16 cellular contexts compared by ENCODE assay signal in genomic region chr1:1450616-1451015, GRCh38. TPM values are rescaled to one million over a fixed set of nuclear protein-coding genes. Genes with fewer than 3 reads are reported as not detected.
A peak's percentile ranks its signal among the peaks of the same experiment; 100 is the strongest.
DNase-seq lines count a peak whose midpoint lies in the region; ATAC-seq, FAIRE-seq and TF ChIP-seq lines count a peak whose summit lies in the region.
"Not testable (repeated sequence)": the region's sequence is repeated elsewhere in the genome, so short reads cannot be mapped to it uniquely, and the experiment has no call there.
"Had no signal": no experiment of that assay in that cellular context is flagged by ENCODE, and none has a peak within 500 bp of the region (broad histone marks: within the 10 kb centered on the region; RNA-seq: fewer than 3 reads in every experiment).

No MANE protein-coding gene starts in this region.

- H3K36me3 ChIP-seq in HEK293 (ENCODE audit: control insufficient read depth in 2 of 2, insufficient read depth in 1 of 2, low read length in 2 of 2); bronchial epithelial cell (ENCODE audit: control insufficient read depth, insufficient read depth, low read length); osteoblast (ENCODE audit: insufficient read depth, low read length): not testable (repeated sequence)

- POLR2A ChIA-PET in HEK293 (lab: Yijun Ruan, JAX): not testable (repeated sequence)

- not testable (repeated sequence) for H3K79me2 ChIP-seq in osteoblast (ENCODE audit: insufficient read depth, low read length)

- H3K27ac ChIP-seq in HEK293 (ENCODE audit: extremely low read depth, low read depth, low read length); osteoblast (ENCODE audit: low read depth, low read length): not testable (repeated sequence)

- ATAC-seq in esophagus mucosa: peak; percentile 10
- ATAC-seq in Right ventricle myocardium inferior: not testable (repeated sequence)

- FAIRE-seq in bronchial epithelial cell (lab: Jason Lieb, UNC) (peak; percentile 13), urothelium cell line (lab: Jason Lieb, UNC) (peak; percentile 75)

- not testable (repeated sequence) for H3K27me3 ChIP-seq in bronchial epithelial cell (ENCODE audit: control insufficient read depth, insufficient read depth, low read length); osteoblast (ENCODE audit: insufficient read depth, low read length)

- not testable (repeated sequence) for H3K4me1 ChIP-seq in HEK293 (ENCODE audit: control insufficient read depth, insufficient read depth, low read length); osteoblast (ENCODE audit: insufficient read depth, low read length)

- not testable (repeated sequence) for DNase-seq in bronchial epithelial cell (ENCODE audit: low read depth); urothelium cell line (ENCODE audit: low spot score)
- DNase-seq in Right ventricle myocardium inferior (ENCODE audit: missing footprints): peak; percentile 40
- peak; percentile 41 for DNase-seq in osteoblast (ENCODE audit: insufficient read length, low spot score, missing footprints)

- CTCF ChIA-PET in HEK293 (lab: Yijun Ruan, JAX): interaction anchor here (0.6 kb wide), 1 partner anchor 48 kb away, joined by 3 read pairs; no protein-coding TSS in a partner anchor

- intact Hi-C loops in Right ventricle myocardium inferior (cut with DNase I): not testable (repeated sequence)

- not testable (repeated sequence) for H2AFZ ChIP-seq in osteoblast (ENCODE audit: low read length)

- H3K9me3 ChIP-seq in HEK293 (ENCODE audit: control insufficient read depth, insufficient read depth, low read depth, low read length); osteoblast (ENCODE audit: low read depth, low read length): not testable (repeated sequence)

- H3K4me2 ChIP-seq in osteoblast (ENCODE audit: insufficient read depth, low read length): not testable (repeated sequence)

- TF ChIP-seq CTCF in HEK293 (tag by site-specific recombination; IDR thresholded peaks at IDR 0.05); bronchial epithelial cell (IDR thresholded peaks at IDR 0.05; ENCODE audit: insufficient read depth, low read length, severe bottlenecking); osteoblast (IDR thresholded peaks at IDR 0.05; ENCODE audit: extremely low read depth, low read depth, low read length): not testable (repeated sequence)

- H4K20me1 ChIP-seq in osteoblast (ENCODE audit: insufficient read depth, low read length): not testable (repeated sequence)

- H3K4me3 ChIP-seq in HEK293 (ENCODE audit: low read depth, low read length); bronchial epithelial cell (ENCODE audit: low read depth, low read length); osteoblast (ENCODE audit: insufficient read depth, low read length): not testable (repeated sequence)

TF ChIP-seq in HEK293, 187 proteins besides CTCF, POLR2A, EP300 and RAD21:
- TF ChIP-seq ZNF157 (tag by site-specific recombination; IDR thresholded peaks at IDR 0.05) (peak; percentile 63), ZFHX2 (tag by site-specific recombination; conservative IDR thresholded peaks at IDR 0.05) (peak; percentile 25; the same call in 1 of the 2 replicates), EGR2 (tag by site-specific recombination; IDR thresholded peaks at IDR 0.05; ENCODE audit: low read depth) (peak; percentile 37)

RNA-seq across cellular contexts. Expression of gene ATAD3C, which starts 1.1 kb away (rescaled TPM):
- total RNA-seq in bronchial epithelial cell (0.26 and 0.77 TPM in 2 replicates), esophagus mucosa (2.1 TPM), Right ventricle myocardium inferior (1.8 TPM), osteoblast (under 0.01 and 0.59 TPM in 2 replicates)
- total RNA-seq: A172 had no signal

RNA-seq across cellular contexts. Expression of gene VWA1, which starts 15.1 kb away (rescaled TPM):
- total RNA-seq in bronchial epithelial cell: 5.0 and 7.9 TPM in 2 replicates
- total RNA-seq in esophagus mucosa: 29.4 TPM
- total RNA-seq in Right ventricle myocardium inferior: 20.5 TPM
- 2.4 and 4.3 TPM in 2 replicates for total RNA-seq in osteoblast
- total RNA-seq: B cell; CD4-positive, alpha-beta memory T cell; CD4-positive, alpha-beta T cell; CD4-positive, CD25-positive, alpha-beta regulatory T cell; CD8-positive, alpha-beta T cell had no signal

RNA-seq across cellular contexts. Expression of gene ATAD3B, which starts 20.9 kb away (rescaled TPM):
- 19.2 and 24.7 TPM in 2 replicates for total RNA-seq in bronchial epithelial cell
- total RNA-seq in esophagus mucosa: 13.7 TPM
- total RNA-seq in Right ventricle myocardium inferior: 9.0 TPM
- total RNA-seq in osteoblast: 10.6 and 14.5 TPM in 2 replicates

RNA-seq across cellular contexts. Expression of gene ANKRD65, which starts 29.5 kb away (rescaled TPM):
- total RNA-seq in bronchial epithelial cell: 5.3 and 7.9 TPM in 2 replicates
- total RNA-seq in esophagus mucosa: 11.9 TPM
- 3.0 TPM for total RNA-seq in Right ventricle myocardium inferior
- total RNA-seq in osteoblast: 1.2 and 1.8 TPM in 2 replicates
- total RNA-seq: A172; A673; B cell; Calu3; CD4-positive, alpha-beta memory T cell; CD4-positive, alpha-beta T cell; CD4-positive, CD25-positive, alpha-beta regulatory T cell; CD8-positive, alpha-beta memory T cell; CD8-positive, alpha-beta T cell; Daoy had no signal

RNA-seq across cellular contexts. Expression of gene MRPL20, which starts 43.5 kb away (rescaled TPM):
- total RNA-seq in bronchial epithelial cell (46.3 and 50.4 TPM in 2 replicates), esophagus mucosa (89.2 TPM), Right ventricle myocardium inferior (140 TPM), osteoblast (53.9 and 58.9 TPM in 2 replicates)
